Comparison of ENCODE assay signal across 8 cellular contexts in the genomic region with DNA sequence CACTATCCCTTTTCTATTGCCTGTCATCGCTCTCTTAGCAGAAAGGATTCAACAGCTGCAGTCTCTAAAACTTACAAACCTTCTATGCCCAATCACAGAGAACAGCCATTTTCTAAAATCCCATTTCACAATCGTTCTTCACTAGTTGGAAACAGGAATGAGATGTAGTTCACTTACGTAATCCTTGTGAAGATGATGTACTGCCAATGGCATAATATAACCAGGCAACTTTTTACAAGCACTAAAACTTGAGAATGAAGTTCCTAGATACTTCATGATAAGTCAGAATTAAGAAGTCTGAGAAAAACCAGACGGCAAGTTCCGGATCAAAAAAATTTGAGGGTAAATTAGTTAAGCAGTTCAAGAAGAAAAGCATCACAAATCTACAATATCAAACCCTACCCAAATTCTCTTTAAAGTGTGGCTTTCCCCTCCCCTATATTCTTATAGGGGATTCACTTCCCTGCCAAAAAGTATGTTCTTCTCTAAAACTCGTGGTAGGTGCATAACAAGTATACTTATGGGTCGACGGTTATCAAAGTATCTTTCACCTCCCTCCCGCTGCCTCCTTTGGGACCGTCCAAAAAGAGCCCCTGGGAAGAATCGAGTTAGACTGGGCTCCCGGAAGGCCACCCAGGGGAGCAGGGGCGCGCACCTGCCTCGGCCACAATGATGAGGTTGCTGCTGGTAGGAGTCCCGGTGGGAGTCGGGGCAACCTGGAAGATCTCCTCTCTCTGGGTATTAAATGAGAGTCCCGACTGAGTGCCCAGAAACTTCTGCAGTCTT. TPM values are rescaled to one million over a fixed set of nuclear protein-coding genes. Genes with fewer than 3 reads are reported as not detected.
DNase-seq lines count a peak whose midpoint lies in the region; ATAC-seq, FAIRE-seq and TF ChIP-seq lines count a peak whose summit lies in the region.

No MANE protein-coding gene starts in this region.

- TF ChIP-seq CTCF in GM12878 (IDR thresholded peaks at IDR 0.05 in 2 of 3, conservative IDR thresholded peaks at IDR 0.05 in 1 of 3; ENCODE audit: control insufficient read depth in 2 of 3, extremely low read depth in 1 of 3, insufficient read depth in 1 of 3, low read depth in 3 of 3, low read length in 3 of 3) = no peak

- H2AFZ ChIP-seq in GM12878 (ENCODE audit: control insufficient read depth, low read depth, low read length) = peak overlapping the region; percentile 93

- intact Hi-C loops in GM12878 (cut with micrococcal nuclease; ENCODE audit: unreplicated experiment) (no loop called here), left colon (cut with DNase I, micrococcal nuclease) (loop anchor here in 1 of 2 donors (5.0 kb wide), 1 partner anchor 56 kb away; a partner anchor contains a TSS)

- no peak for TF ChIP-seq EP300 in GM12878 (IDR thresholded peaks at IDR 0.05; ENCODE audit: borderline replicate concordance in 1 of 2, control insufficient read depth in 1 of 2, low read depth in 2 of 2, low read length in 2 of 2)

- TF ChIP-seq POLR2A in GM12878 (IDR thresholded peaks at IDR 0.05; ENCODE audit: low read depth, low read length) = no peak

- no peaks in the 10 kb centered on the region for H3K36me3 ChIP-seq in H7 (replicated peaks; ENCODE audit: control insufficient read depth, insufficient read depth, low read length)
- no peaks in the 10 kb centered on the region for H3K36me3 ChIP-seq in GM12878 (ENCODE audit: control insufficient read depth in 2 of 2, insufficient read depth in 2 of 2, low read length in 1 of 2)

- BruUV-seq in GM12878 (replicated peaks; lab: Mats Ljungman, UMichigan) = TSS peak; percentile 67

- TF ChIP-seq RAD21 in GM12878 (IDR thresholded peaks at IDR 0.05; ENCODE audit: insufficient read depth, low read depth, low read length) = no peak

- no peaks in the 10 kb centered on the region for H3K27me3 ChIP-seq in H7 (ENCODE audit: control insufficient read depth, insufficient read depth, low read length)
- no peaks in the 10 kb centered on the region for H3K27me3 ChIP-seq in GM12878 (replicated peaks in 1 of 2; ENCODE audit: control insufficient read depth in 2 of 2, insufficient read depth in 2 of 2, low read length in 1 of 2)

- FAIRE-seq in GM12878 (lab: Jason Lieb, UNC) = no peak

- H3K27ac ChIP-seq in GM12878 (ENCODE audit: control insufficient read depth, insufficient read depth) = peak overlapping the region; percentile 79

- peak; percentile 39 for DNase-seq in DMS 273 (lab: John Stamatoyannopoulos, UW; ENCODE audit: unreplicated experiment)
- DNase-seq in DMS 273 treated with DMSO at 0.1 percent for 48 hours (lab: John Stamatoyannopoulos, UW) = no peak
- no peak for DNase-seq in H7
- peak; percentile 17 for DNase-seq in M059J (ENCODE audit: low read depth)
- no peak for DNase-seq in GM12878 (ENCODE audit: low read depth, low spot score)
- DNase-seq in left colon = no peak
- peak; percentile 65 for DNase-seq in superior temporal gyrus (ENCODE audit: extremely low spot score)
- no peak for DNase-seq in NCI-H2196 (lab: John Stamatoyannopoulos, UW; ENCODE audit: unreplicated experiment)

- H3K79me2 ChIP-seq in GM12878 (ENCODE audit: control insufficient read depth, insufficient read depth, low read length) = peaks cover 49% of the 10 kb centered on the region

- peaks cover 8% of the 10 kb centered on the region for H3K4me1 ChIP-seq in GM12878 (ENCODE audit: control insufficient read depth, insufficient read depth, low read length)

- CTCF ChIA-PET in GM12878 (lab: Yijun Ruan, JAX) = interaction anchor here (1.4 to 1.8 kb wide), 2 partner anchors 12 to 56 kb away, joined by 3 to 4 read pairs; a partner anchor contains a TSS

- peak overlapping the region; percentile 87 for H3K4me2 ChIP-seq in GM12878 (ENCODE audit: control insufficient read depth, insufficient read depth)

- H3K9ac ChIP-seq in GM12878 (ENCODE audit: control insufficient read depth, insufficient read depth, low read length) = peak overlapping the region; percentile 81

- no peaks in the 10 kb centered on the region for H4K20me1 ChIP-seq in GM12878 (ENCODE audit: control insufficient read depth, insufficient read depth)

- H3K9me3 ChIP-seq in GM12878 (replicated peaks; ENCODE audit: control insufficient read depth, insufficient read depth, low read length) = no peaks in the 10 kb centered on the region; the same call in 2 of the 3 replicates

- in situ Hi-C loops in GM12878 (cut with MboI) = no loop called here

- WGBS in GM12878 (ENCODE audit: insufficient coverage, insufficient replicate concordance, low lambda C conversion rate, missing lambda C conversion rate) = 21% methylated on average over 18 of the region's 18 CpGs

- POLR2A ChIA-PET in GM12878 (lab: Charles Lee) = no interaction called here

- ATAC-seq in GM12878 = peak; percentile 30
- peak; percentile 1 for ATAC-seq in left colon

- SMC1A ChIA-PET in GM12878 (lab: Charles Lee; ENCODE audit: uncharacterized antibody, unreplicated experiment) = interaction anchor here (1.0 kb wide), 1 partner anchor 14 kb away, joined by 4 read pairs; no protein-coding TSS in a partner anchor

- H3K4me3 ChIP-seq in H7 (ENCODE audit: insufficient read depth, low read depth, low read length) (peak overlapping the region; percentile 90), GM12878 (peak overlapping the region; percentile 85)

- RAD21 ChIA-PET in GM12878 (lab: Charles Lee; ENCODE audit: unreplicated experiment) = no interaction called here

TF ChIP-seq in GM12878, 131 proteins besides CTCF, POLR2A, EP300 and RAD21 (continues in another document):
- no peak for TF ChIP-seq CBX3 (IDR thresholded peaks at IDR 0.05; ENCODE audit: borderline replicate concordance, low read depth)
- TF ChIP-seq TARDBP (IDR thresholded peaks at IDR 0.05; ENCODE audit: borderline replicate concordance) = no peak

RNA-seq across cellular contexts. Expression of a gene that starts 0.7 kb away (rescaled TPM):
- total RNA-seq in H7 (2014; rRNA removed; shearing (Covaris generic)) = 13.2 and 19.0 TPM in 2 replicates
- total RNA-seq in M059J (2014; rRNA removed; shearing (Covaris generic)) = 20.5 and 30.3 TPM in 2 replicates
- total RNA-seq in GM12878 (2013; cell fraction: nucleolus; rRNA removed) = 40.4 and 42.3 TPM in 2 replicates
- total RNA-seq in GM12878 (2014; rRNA removed) = 18.1 and 22.9 TPM in 2 replicates
- 23.9 and 26.7 TPM in 2 replicates for total RNA-seq in GM12878 (2014; rRNA removed; fragmentation: Illumina TruSeq; extraction: Trizol)
- 17.2 and 18.0 TPM in 2 replicates for total RNA-seq in GM12878 (2021)
- polyA plus RNA-seq in GM12878 (2011; ENCODE audit: low read depth) = 5.6 TPM
- 17.2 and 23.6 TPM in 2 replicates for polyA plus RNA-seq in GM12878 (2011; rRNA removed)
- 5.8 and 6.4 TPM in 2 replicates for polyA plus RNA-seq in GM12878 (2011; cell fraction: cytosol; rRNA removed)
- 11.6 and 13.6 TPM in 2 replicates for polyA plus RNA-seq in GM12878 (2011; cell fraction: nucleus; rRNA removed)
- 7.4 and 10.8 TPM in 2 replicates for polyA plus RNA-seq in GM12878 (2012)
- 22.8 and 30.8 TPM in 2 replicates for polyA plus RNA-seq in GM12878 (2014; fragmentation: Illumina TruSeq; extraction: Trizol)
- polyA plus RNA-seq in GM12878 (2014; fragmentation: Nextera tagmentation; extraction: Ambion mirVana) = 1 to 10 TPM; 8.7 to 8.8 TPM
- polyA plus RNA-seq in GM12878 (2014; rRNA removed) = 12.8 and 14.7 TPM in 2 replicates
- 10 to 100 TPM; 14.7 to 14.8 TPM for polyA plus RNA-seq in GM12878 (2016; fragmentation: Nextera tagmentation; extraction: Ambion mirVana)
- polyA minus RNA-seq in GM12878 (2011; rRNA and poly(A)+ RNA removed) = 11.6 and 13.2 TPM in 2 replicates
- polyA minus RNA-seq in GM12878 (2011; cell fraction: cytosol; rRNA and poly(A)+ RNA removed) = 5.2 and 8.0 TPM in 2 replicates
- 16.4 and 20.6 TPM in 2 replicates for polyA minus RNA-seq in GM12878 (2011; cell fraction: nucleus; rRNA and poly(A)+ RNA removed)
- total RNA-seq in left colon = 1 to 10 TPM; 6.7 to 8.2 TPM

RNA-seq across cellular contexts. Expression of a gene that starts 55.8 kb away (rescaled TPM):
- total RNA-seq in H7 (2014; rRNA removed; shearing (Covaris generic)) = 3.4 and 4.0 TPM in 2 replicates
- total RNA-seq in M059J (2014; rRNA removed; shearing (Covaris generic)) = 2.6 and 3.6 TPM in 2 replicates
- 33.0 and 33.8 TPM in 2 replicates for total RNA-seq in GM12878 (2013; cell fraction: nucleolus; rRNA removed)
- 5.1 and 6.0 TPM in 2 replicates for total RNA-seq in GM12878 (2014; rRNA removed)
- 3.8 and 7.0 TPM in 2 replicates for total RNA-seq in GM12878 (2014; rRNA removed; fragmentation: Illumina TruSeq; extraction: Trizol)
- 3.9 and 5.3 TPM in 2 replicates for total RNA-seq in GM12878 (2021)
- polyA plus RNA-seq in GM12878 (2011; ENCODE audit: low read depth) = 1.2 TPM
- polyA plus RNA-seq in GM12878 (2011; rRNA removed) = 10.6 and 11.6 TPM in 2 replicates
- polyA plus RNA-seq in GM12878 (2011; cell fraction: cytosol; rRNA removed) = 1.4 TPM in 2 replicates
- 3.4 and 3.8 TPM in 2 replicates for polyA plus RNA-seq in GM12878 (2011; cell fraction: nucleus; rRNA removed)
- 3.5 and 3.6 TPM in 2 replicates for polyA plus RNA-seq in GM12878 (2012)
- 2.0 and 9.9 TPM in 2 replicates for polyA plus RNA-seq in GM12878 (2014; fragmentation: Illumina TruSeq; extraction: Trizol)
- polyA plus RNA-seq in GM12878 (2014; fragmentation: Nextera tagmentation; extraction: Ambion mirVana) = 10 to 100 TPM; 15.4 to 18.1 TPM
- polyA plus RNA-seq in GM12878 (2014; rRNA removed) = 1.9 and 7.5 TPM in 2 replicates
- polyA plus RNA-seq in GM12878 (2016; fragmentation: Nextera tagmentation; extraction: Ambion mirVana) = 10 to 100 TPM; 14.0 to 16.6 TPM
- 6.0 and 6.7 TPM in 2 replicates for polyA minus RNA-seq in GM12878 (2011; rRNA and poly(A)+ RNA removed)
- 2.8 TPM in 1 of 2 replicates, not detected in the other for polyA minus RNA-seq in GM12878 (2011; cell fraction: cytosol; rRNA and poly(A)+ RNA removed)
- polyA minus RNA-seq in GM12878 (2011; cell fraction: nucleus; rRNA and poly(A)+ RNA removed) = 13.7 and 15.1 TPM in 2 replicates
- 1 to 10 TPM; 5.5 to 6.5 TPM for total RNA-seq in left colon

RNA-seq across cellular contexts. Expression of a gene that starts 56.1 kb away (rescaled TPM):
- 69.0 and 76.7 TPM in 2 replicates for total RNA-seq in H7 (2014; rRNA removed; shearing (Covaris generic))
- 50.0 and 58.6 TPM in 2 replicates for total RNA-seq in M059J (2014; rRNA removed; shearing (Covaris generic))
- 30.6 and 33.6 TPM in 2 replicates for total RNA-seq in GM12878 (2013; cell fraction: nucleolus; rRNA removed)
- total RNA-seq in GM12878 (2014; rRNA removed) (59.4 and 64.9 TPM in 2 replicates), GM12878 (2014; rRNA removed; fragmentation: Illumina TruSeq; extraction: Trizol) (44.0 and 47.1 TPM in 2 replicates), GM12878 (2021) (45.4 and 47.2 TPM in 2 replicates), left colon (10 to 100 TPM; 15.8 to 17.6 TPM)
- polyA plus RNA-seq in GM12878 (2011; ENCODE audit: low read depth) = 9.3 TPM
- polyA plus RNA-seq in GM12878 (2011; rRNA removed) (47.1 and 69.5 TPM in 2 replicates), GM12878 (2014; fragmentation: Illumina TruSeq; extraction: Trizol) (46.2 and 51.0 TPM in 2 replicates), GM12878 (2014; fragmentation: Nextera tagmentation; extraction: Ambion mirVana) (10 to 100 TPM; 53.8 to 87.8 TPM), GM12878 (2014; rRNA removed) (35.0 and 37.3 TPM in 2 replicates), GM12878 (2016; fragmentation: Nextera tagmentation; extraction: Ambion mirVana) (10 to 100 TPM; 86.2 to 92.6 TPM)
- 18.0 and 27.4 TPM in 2 replicates for polyA plus RNA-seq in GM12878 (2011; cell fraction: cytosol; rRNA removed)
- 18.2 and 22.5 TPM in 2 replicates for polyA plus RNA-seq in GM12878 (2011; cell fraction: nucleus; rRNA removed)
- 20.7 and 24.5 TPM in 2 replicates for polyA plus RNA-seq in GM12878 (2012)
- 21.7 and 28.2 TPM in 2 replicates for polyA minus RNA-seq in GM12878 (2011; rRNA and poly(A)+ RNA removed)
- polyA minus RNA-seq in GM12878 (2011; cell fraction: cytosol; rRNA and poly(A)+ RNA removed) = 15.2 and 19.4 TPM in 2 replicates
- polyA minus RNA-seq in GM12878 (2011; cell fraction: nucleus; rRNA and poly(A)+ RNA removed) = 27.0 and 46.8 TPM in 2 replicates

Comparison
In these comparisons a context has a peak if more than half of its experiments do, and no peak if none do; other contexts are left out.
1. DNase-seq: peak in DMS 273 (single experiment), M059J (single experiment) and superior temporal gyrus (single experiment); none in DMS 273 treated with DMSO at 0.1 percent for 48 hours (single experiment), H7 (single experiment), GM12878 (single experiment), left colon (0 of 2) and NCI-H2196 (single experiment).